1 cellular context compared by ENCODE assay signal in genomic region chr1:1407101-1407956, GRCh38.
TF ChIP-seq lines count a peak whose summit lies in the region.

TSS of gene MRPL20 (minus strand) at chr1:1407293. CDS start at chr1:1407217, 76 bp downstream.

TF ChIP-seq in GM12878, 131 proteins besides CTCF, POLR2A, EP300 and RAD21 (continued from another document and continues in another):
- TF ChIP-seq SP1 (IDR thresholded peaks at IDR 0.05; ENCODE audit: low read depth, low read length): peak; percentile 73
- TF ChIP-seq YBX1 (IDR thresholded peaks at IDR 0.05): no peak
- TF ChIP-seq EGR1 (IDR thresholded peaks at IDR 0.05; ENCODE audit: borderline replicate concordance in 1 of 2, low read depth in 2 of 2, low read length in 2 of 2): peak; percentile 35 to 71; a peak in 2 of 3 replicates
- TF ChIP-seq STAT3 (IDR thresholded peaks at IDR 0.05; ENCODE audit: low read depth, low read length): no peak
- peak; percentile 49 for TF ChIP-seq KLF5 (IDR thresholded peaks at IDR 0.05; ENCODE audit: partially characterized antibody)
- TF ChIP-seq, protein P1, sequence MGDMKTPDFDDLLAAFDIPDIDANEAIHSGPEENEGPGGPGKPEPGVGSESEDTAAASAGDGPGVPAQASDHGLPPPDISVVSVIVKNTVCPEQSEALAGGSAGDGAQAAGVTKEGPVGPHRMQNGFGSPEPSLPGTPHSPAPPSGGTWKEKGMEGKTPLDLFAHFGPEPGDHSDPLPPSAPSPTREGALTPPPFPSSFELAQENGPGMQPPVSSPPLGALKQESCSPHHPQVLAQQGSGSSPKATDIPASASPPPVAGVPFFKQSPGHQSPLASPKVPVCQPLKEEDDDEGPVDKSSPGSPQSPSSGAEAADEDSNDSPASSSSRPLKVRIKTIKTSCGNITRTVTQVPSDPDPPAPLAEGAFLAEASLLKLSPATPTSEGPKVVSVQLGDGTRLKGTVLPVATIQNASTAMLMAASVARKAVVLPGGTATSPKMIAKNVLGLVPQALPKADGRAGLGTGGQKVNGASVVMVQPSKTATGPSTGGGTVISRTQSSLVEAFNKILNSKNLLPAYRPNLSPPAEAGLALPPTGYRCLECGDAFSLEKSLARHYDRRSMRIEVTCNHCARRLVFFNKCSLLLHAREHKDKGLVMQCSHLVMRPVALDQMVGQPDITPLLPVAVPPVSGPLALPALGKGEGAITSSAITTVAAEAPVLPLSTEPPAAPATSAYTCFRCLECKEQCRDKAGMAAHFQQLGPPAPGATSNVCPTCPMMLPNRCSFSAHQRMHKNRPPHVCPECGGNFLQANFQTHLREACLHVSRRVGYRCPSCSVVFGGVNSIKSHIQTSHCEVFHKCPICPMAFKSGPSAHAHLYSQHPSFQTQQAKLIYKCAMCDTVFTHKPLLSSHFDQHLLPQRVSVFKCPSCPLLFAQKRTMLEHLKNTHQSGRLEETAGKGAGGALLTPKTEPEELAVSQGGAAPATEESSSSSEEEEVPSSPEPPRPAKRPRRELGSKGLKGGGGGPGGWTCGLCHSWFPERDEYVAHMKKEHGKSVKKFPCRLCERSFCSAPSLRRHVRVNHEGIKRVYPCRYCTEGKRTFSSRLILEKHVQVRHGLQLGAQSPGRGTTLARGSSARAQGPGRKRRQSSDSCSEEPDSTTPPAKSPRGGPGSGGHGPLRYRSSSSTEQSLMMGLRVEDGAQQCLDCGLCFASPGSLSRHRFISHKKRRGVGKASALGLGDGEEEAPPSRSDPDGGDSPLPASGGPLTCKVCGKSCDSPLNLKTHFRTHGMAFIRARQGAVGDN (IDR thresholded peaks at IDR 0.05): peak; percentile 99
- TF ChIP-seq MYB (IDR thresholded peaks at IDR 0.05; ENCODE audit: borderline replicate concordance, low read depth, low read length): no peak
- TF ChIP-seq RELA (IDR thresholded peaks at IDR 0.05; ENCODE audit: borderline replicate concordance, partially characterized antibody): peak; percentile 18
- TF ChIP-seq, protein P2, sequence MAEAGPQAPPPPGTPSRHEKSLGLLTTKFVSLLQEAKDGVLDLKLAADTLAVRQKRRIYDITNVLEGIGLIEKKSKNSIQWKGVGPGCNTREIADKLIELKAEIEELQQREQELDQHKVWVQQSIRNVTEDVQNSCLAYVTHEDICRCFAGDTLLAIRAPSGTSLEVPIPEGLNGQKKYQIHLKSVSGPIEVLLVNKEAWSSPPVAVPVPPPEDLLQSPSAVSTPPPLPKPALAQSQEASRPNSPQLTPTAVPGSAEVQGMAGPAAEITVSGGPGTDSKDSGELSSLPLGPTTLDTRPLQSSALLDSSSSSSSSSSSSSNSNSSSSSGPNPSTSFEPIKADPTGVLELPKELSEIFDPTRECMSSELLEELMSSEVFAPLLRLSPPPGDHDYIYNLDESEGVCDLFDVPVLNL (IDR thresholded peaks at IDR 0.05; ENCODE audit: low read depth, low read length): no peak
- TF ChIP-seq CEBPB (IDR thresholded peaks at IDR 0.05; ENCODE audit: borderline replicate concordance in 1 of 2, low read depth in 2 of 2, low read length in 2 of 2): no peak
- no peak for TF ChIP-seq NFYA (IDR thresholded peaks at IDR 0.05; ENCODE audit: borderline replicate concordance, low read depth, low read length)
- TF ChIP-seq SREBF2 (IDR thresholded peaks at IDR 0.05; ENCODE audit: low read length): peak; percentile 75
- no peak for TF ChIP-seq MEF2B (IDR thresholded peaks at IDR 0.05; ENCODE audit: partially characterized antibody, poor library complexity, severe bottlenecking)
- no peak for TF ChIP-seq MTA3 (IDR thresholded peaks at IDR 0.05; ENCODE audit: borderline replicate concordance, low read length)
- TF ChIP-seq FOS (IDR thresholded peaks at IDR 0.05; ENCODE audit: borderline replicate concordance, extremely low read depth, insufficient read length): no peak
- TF ChIP-seq SIX5 (IDR thresholded peaks at IDR 0.05; ENCODE audit: low read depth, low read length, severe bottlenecking): peak; percentile 80
- TF ChIP-seq, protein P3, sequence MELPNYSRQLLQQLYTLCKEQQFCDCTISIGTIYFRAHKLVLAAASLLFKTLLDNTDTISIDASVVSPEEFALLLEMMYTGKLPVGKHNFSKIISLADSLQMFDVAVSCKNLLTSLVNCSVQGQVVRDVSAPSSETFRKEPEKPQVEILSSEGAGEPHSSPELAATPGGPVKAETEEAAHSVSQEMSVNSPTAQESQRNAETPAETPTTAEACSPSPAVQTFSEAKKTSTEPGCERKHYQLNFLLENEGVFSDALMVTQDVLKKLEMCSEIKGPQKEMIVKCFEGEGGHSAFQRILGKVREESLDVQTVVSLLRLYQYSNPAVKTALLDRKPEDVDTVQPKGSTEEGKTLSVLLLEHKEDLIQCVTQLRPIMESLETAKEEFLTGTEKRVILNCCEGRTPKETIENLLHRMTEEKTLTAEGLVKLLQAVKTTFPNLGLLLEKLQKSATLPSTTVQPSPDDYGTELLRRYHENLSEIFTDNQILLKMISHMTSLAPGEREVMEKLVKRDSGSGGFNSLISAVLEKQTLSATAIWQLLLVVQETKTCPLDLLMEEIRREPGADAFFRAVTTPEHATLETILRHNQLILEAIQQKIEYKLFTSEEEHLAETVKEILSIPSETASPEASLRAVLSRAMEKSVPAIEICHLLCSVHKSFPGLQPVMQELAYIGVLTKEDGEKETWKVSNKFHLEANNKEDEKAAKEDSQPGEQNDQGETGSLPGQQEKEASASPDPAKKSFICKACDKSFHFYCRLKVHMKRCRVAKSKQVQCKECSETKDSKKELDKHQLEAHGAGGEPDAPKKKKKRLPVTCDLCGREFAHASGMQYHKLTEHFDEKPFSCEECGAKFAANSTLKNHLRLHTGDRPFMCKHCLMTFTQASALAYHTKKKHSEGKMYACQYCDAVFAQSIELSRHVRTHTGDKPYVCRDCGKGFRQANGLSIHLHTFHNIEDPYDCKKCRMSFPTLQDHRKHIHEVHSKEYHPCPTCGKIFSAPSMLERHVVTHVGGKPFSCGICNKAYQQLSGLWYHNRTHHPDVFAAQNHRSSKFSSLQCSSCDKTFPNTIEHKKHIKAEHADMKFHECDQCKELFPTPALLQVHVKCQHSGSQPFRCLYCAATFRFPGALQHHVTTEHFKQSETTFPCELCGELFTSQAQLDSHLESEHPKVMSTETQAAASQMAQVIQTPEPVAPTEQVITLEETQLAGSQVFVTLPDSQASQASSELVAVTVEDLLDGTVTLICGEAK (IDR thresholded peaks at IDR 0.05; ENCODE audit: borderline replicate concordance): peak; percentile 97
- 0 out of 2 replicates have a peak, but pooled peaks have one; percentile 15 for TF ChIP-seq HSF1 (IDR thresholded peaks at IDR 0.05; ENCODE audit: low read depth, low read length)
- no peak for TF ChIP-seq ZNF24 (IDR thresholded peaks at IDR 0.05)
- peak; percentile 47 to 82; a peak in 3 of 4 replicates for TF ChIP-seq BHLHE40 (IDR thresholded peaks at IDR 0.05; ENCODE audit: borderline replicate concordance in 1 of 2, low read depth in 2 of 2, low read length in 1 of 2)
- TF ChIP-seq EZH2 (IDR thresholded peaks at IDR 0.05; ENCODE audit: borderline replicate concordance, control insufficient read depth, low read depth, low read length): no peak
- no peak for TF ChIP-seq BRCA1 (IDR thresholded peaks at IDR 0.05; ENCODE audit: low read depth, low read length)
- TF ChIP-seq GATAD2B (conservative IDR thresholded peaks at IDR 0.05; ENCODE audit: low read depth): peak; percentile 76
- TF ChIP-seq NBN (IDR thresholded peaks at IDR 0.05): no peak
- TF ChIP-seq HDAC2 (IDR thresholded peaks at IDR 0.05): no peak
- peak; percentile 92 for TF ChIP-seq SREBF1 (IDR thresholded peaks at IDR 0.05; ENCODE audit: low read length)
- no peak for TF ChIP-seq ZNF217 (IDR thresholded peaks at IDR 0.05)
- TF ChIP-seq WRNIP1 (IDR thresholded peaks at IDR 0.05; ENCODE audit: borderline replicate concordance, low read depth, low read length): no peak
- TF ChIP-seq, protein P4, sequence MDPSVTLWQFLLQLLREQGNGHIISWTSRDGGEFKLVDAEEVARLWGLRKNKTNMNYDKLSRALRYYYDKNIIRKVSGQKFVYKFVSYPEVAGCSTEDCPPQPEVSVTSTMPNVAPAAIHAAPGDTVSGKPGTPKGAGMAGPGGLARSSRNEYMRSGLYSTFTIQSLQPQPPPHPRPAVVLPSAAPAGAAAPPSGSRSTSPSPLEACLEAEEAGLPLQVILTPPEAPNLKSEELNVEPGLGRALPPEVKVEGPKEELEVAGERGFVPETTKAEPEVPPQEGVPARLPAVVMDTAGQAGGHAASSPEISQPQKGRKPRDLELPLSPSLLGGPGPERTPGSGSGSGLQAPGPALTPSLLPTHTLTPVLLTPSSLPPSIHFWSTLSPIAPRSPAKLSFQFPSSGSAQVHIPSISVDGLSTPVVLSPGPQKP (IDR thresholded peaks at IDR 0.05; ENCODE audit: low read depth, low read length): peak; percentile 79
- no peak for TF ChIP-seq TCF7 (IDR thresholded peaks at IDR 0.05; ENCODE audit: borderline replicate concordance)
- no peak for TF ChIP-seq RAD51 (IDR thresholded peaks at IDR 0.05)
- TF ChIP-seq BCL3 (IDR thresholded peaks at IDR 0.05; ENCODE audit: borderline replicate concordance, insufficient read depth, low read depth, low read length, poor library complexity, severe bottlenecking): peak; percentile 22
- TF ChIP-seq BCL11A (IDR thresholded peaks at IDR 0.05; ENCODE audit: low read depth, low read length): no peak
- TF ChIP-seq RBBP5 (conservative IDR thresholded peaks at IDR 0.05): no peak
- TF ChIP-seq CEBPZ (IDR thresholded peaks at IDR 0.05; ENCODE audit: low read depth, low read length): no peak
- no peak; the same call in 1 of the 2 replicates for TF ChIP-seq BACH1 (IDR thresholded peaks at IDR 0.05; ENCODE audit: borderline replicate concordance)
- TF ChIP-seq, protein P5, sequence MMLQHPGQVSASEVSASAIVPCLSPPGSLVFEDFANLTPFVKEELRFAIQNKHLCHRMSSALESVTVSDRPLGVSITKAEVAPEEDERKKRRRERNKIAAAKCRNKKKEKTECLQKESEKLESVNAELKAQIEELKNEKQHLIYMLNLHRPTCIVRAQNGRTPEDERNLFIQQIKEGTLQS (IDR thresholded peaks at IDR 0.05; ENCODE audit: borderline replicate concordance, extremely low read depth, low read depth, low read length): peak; percentile 25; the same call in 1 of the 2 replicates
- TF ChIP-seq ZNF274 (IDR thresholded peaks at IDR 0.05; ENCODE audit: insufficient read depth, insufficient read length): no peak
- TF ChIP-seq MEF2A (IDR thresholded peaks at IDR 0.05; ENCODE audit: insufficient read depth, low read depth, low read length): peak; percentile 53; the same call in 1 of the 2 replicates
- TF ChIP-seq HCFC1 (IDR thresholded peaks at IDR 0.05; ENCODE audit: low read length): peak; percentile 88
- no peak for TF ChIP-seq ZNF384 (IDR thresholded peaks at IDR 0.05; ENCODE audit: borderline replicate concordance, low read depth, low read length)
- TF ChIP-seq NKRF (conservative IDR thresholded peaks at IDR 0.05): peak; percentile 65
- no peak for TF ChIP-seq CBX5 (IDR thresholded peaks at IDR 0.05; ENCODE audit: low read depth)
- TF ChIP-seq NR2C2 (IDR thresholded peaks at IDR 0.05; ENCODE audit: borderline replicate concordance, control insufficient read depth, insufficient read length, low read depth): peak; percentile 99
